In genomic region chr1:235325139-235325538, GRCh38 we compare ENCODE assay signal across 10 cellular contexts. TPM values are rescaled to one million over a fixed set of nuclear protein-coding genes. Genes with fewer than 3 reads are reported as not detected.
DNase-seq lines count a peak whose midpoint lies in the region; ATAC-seq, FAIRE-seq and TF ChIP-seq lines count a peak whose summit lies in the region.
"Had no signal": no experiment of that assay in that cellular context is flagged by ENCODE, and none has a peak within 500 bp of the region (broad histone marks: within the 10 kb centered on the region; RNA-seq: fewer than 3 reads in every experiment).

No MANE protein-coding gene starts in this region.

- DNase-seq in activated CD4-positive, alpha-beta T cell treated with anti-CD3 and anti-CD28 coated beads for 36 hours: no peak
- no peak for DNase-seq in activated CD4-positive, alpha-beta T cell treated with anti-CD3 and anti-CD28 coated beads, Interleukin-2, amount 50 U/mL, for 1 hour
- no peak for DNase-seq in fibroblast of the aortic adventitia (ENCODE audit: low read depth)
- no peak for DNase-seq in OCI-M2 (lab: John Stamatoyannopoulos, UW; ENCODE audit: unreplicated experiment)
- DNase-seq in GM12891 (ENCODE audit: insufficient read length, low spot score): no peak
- DNase-seq: anterior cingulate cortex, NCI-H1105 had no signal

- H3K4me1 ChIP-seq in skeletal muscle satellite cell (ENCODE audit: control insufficient read depth, insufficient read depth, low read length): peaks cover 21% of the 10 kb centered on the region

- no peak for ATAC-seq in activated CD4-positive, alpha-beta T cell treated with anti-CD3 and anti-CD28 coated beads for 36 hours
- no peak for ATAC-seq in GM18861 (IDR thresholded peaks at IDR 0.05; ENCODE audit: unreplicated experiment)

- no peak for TF ChIP-seq CTCF in SU-DHL-6 (IDR thresholded peaks at IDR 0.05; ENCODE audit: insufficient read depth, low read length, poor library complexity, severe bottlenecking)
- no peak for TF ChIP-seq CTCF in fibroblast of the aortic adventitia (IDR thresholded peaks at IDR 0.05; ENCODE audit: insufficient read depth, low read length)

- peaks cover 50% of the 10 kb centered on the region for H3K4me1 Mint-ChIP-seq in activated CD4-positive, alpha-beta T cell treated with anti-CD3 and anti-CD28 coated beads for 36 hours

- H3K9me2 ChIP-seq in SU-DHL-6 (replicated peaks; ENCODE audit: insufficient read depth, low read length): no peaks in the 10 kb centered on the region

- peaks cover 20% of the 10 kb centered on the region for H4K20me1 ChIP-seq in SU-DHL-6 (ENCODE audit: low read depth, low read length)

- H2AFZ ChIP-seq in SU-DHL-6 (ENCODE audit: low read depth, low read length, severe bottlenecking): no peak overlapping the region

- peaks cover 90% of the 10 kb centered on the region for H3K79me2 ChIP-seq in SU-DHL-6 (ENCODE audit: insufficient read depth, low read length)

- H3K27me3 ChIP-seq in SU-DHL-6 (ENCODE audit: low read length): no peaks in the 10 kb centered on the region
- H3K27me3 ChIP-seq in skeletal muscle satellite cell (ENCODE audit: control insufficient read depth, insufficient read depth, low read length): no peaks in the 10 kb centered on the region

- H3K36me3 ChIP-seq in SU-DHL-6 (ENCODE audit: low read length) (no peaks in the 10 kb centered on the region; the same call in 1 of the 2 replicates), skeletal muscle satellite cell (ENCODE audit: insufficient read depth, low read length) (peaks cover 12% of the 10 kb centered on the region)

- H3K4me2 ChIP-seq in SU-DHL-6 (ENCODE audit: low read depth, low read length, poor library complexity, severe bottlenecking) (peak overlapping the region; percentile 96), skeletal muscle satellite cell (ENCODE audit: low read length) (peak overlapping the region; percentile 97)

- no peaks in the 10 kb centered on the region for H3K27me3 Mint-ChIP-seq in activated CD4-positive, alpha-beta T cell treated with anti-CD3 and anti-CD28 coated beads for 36 hours

- intact Hi-C loops in activated CD4-positive, alpha-beta T cell treated with anti-CD3 and anti-CD28 coated beads for 36 hours (cut with DNase I, micrococcal nuclease): loop anchor here (1.0 to 5.0 kb wide), 5 partner anchors 8 to 957 kb away; partner anchors contain the start of genes ERO1B (in 1 of the 2) and LYST (in 1 of the 2)

- peak overlapping the region; percentile 78 for H3K27ac ChIP-seq in SU-DHL-6 (ENCODE audit: low read depth, low read length)

- H3K4me3 Mint-ChIP-seq in activated CD4-positive, alpha-beta T cell treated with anti-CD3 and anti-CD28 coated beads for 36 hours: peak overlapping the region; percentile 91

- no peaks in the 10 kb centered on the region for H3K9me3 Mint-ChIP-seq in activated CD4-positive, alpha-beta T cell treated with anti-CD3 and anti-CD28 coated beads for 36 hours (ENCODE audit: low read depth)

- CTCF ChIA-PET in activated CD4-positive, alpha-beta T cell treated with anti-CD3 and anti-CD28 coated beads for 36 hours (lab: Charles Lee): interaction anchor here (0.6 to 2.3 kb wide), 6 partner anchors 8 to 92 kb away, joined by 3 to 13 read pairs (median 4); no protein-coding TSS in a partner anchor

- peaks cover 40% of the 10 kb centered on the region for H3K36me3 Mint-ChIP-seq in activated CD4-positive, alpha-beta T cell treated with anti-CD3 and anti-CD28 coated beads for 36 hours (ENCODE audit: low read depth)

- POLR2A ChIA-PET in activated CD4-positive, alpha-beta T cell treated with anti-CD3 and anti-CD28 coated beads for 36 hours (lab: Charles Lee): interaction anchor here (0.8 to 1.3 kb wide), 2 partner anchors 10 to 24 kb away, joined by 4 to 6 read pairs; no protein-coding TSS in a partner anchor

- no peak for FAIRE-seq in GM12891 (lab: Jason Lieb, UNC)

- H3K9me3 ChIP-seq in SU-DHL-6 (ENCODE audit: insufficient read depth, low read length) (no peaks in the 10 kb centered on the region), skeletal muscle satellite cell (replicated peaks; ENCODE audit: low read length) (no peaks in the 10 kb centered on the region)

- H3K9ac ChIP-seq in SU-DHL-6 (ENCODE audit: low read length) (peak overlapping the region; percentile 95), skeletal muscle satellite cell (ENCODE audit: low read depth, low read length) (peak overlapping the region; percentile 93)

- peak overlapping the region; percentile 78 for H3K4me3 ChIP-seq in SU-DHL-6 (ENCODE audit: insufficient read depth, low read length, poor library complexity, severe bottlenecking)
- H3K4me3 ChIP-seq in fibroblast of the aortic adventitia (ENCODE audit: low read depth, low read length): peak overlapping the region; percentile 86
- H3K4me3 ChIP-seq in skeletal muscle satellite cell (ENCODE audit: low read length): peak overlapping the region; percentile 34

- peaks cover 30% of the 10 kb centered on the region for H3F3A ChIP-seq in SU-DHL-6 (ENCODE audit: insufficient read depth)

- peak overlapping the region; percentile 89 for H3K27ac Mint-ChIP-seq in activated CD4-positive, alpha-beta T cell treated with anti-CD3 and anti-CD28 coated beads for 36 hours

- TF ChIP-seq POLR2A in GM12891 (IDR thresholded peaks at IDR 0.05; ENCODE audit: low read depth, low read length): no peak

TF ChIP-seq in GM12891, 5 proteins besides CTCF, POLR2A, EP300 and RAD21:
- TF ChIP-seq POLR2AphosphoS5 (IDR thresholded peaks at IDR 0.05; ENCODE audit: low read depth, low read length): no peak
- no peak for TF ChIP-seq POU2F2 (IDR thresholded peaks at IDR 0.05; ENCODE audit: low read depth, low read length)

RNA-seq across cellular contexts. Expression of gene ARID4B, which starts 2.8 kb away (rescaled TPM):
- total RNA-seq in activated CD4-positive, alpha-beta T cell treated with anti-CD3 and anti-CD28 coated beads for 36 hours: 10 to 100 TPM; 38.6 to 42.9 TPM
- 36.7 and 58.4 TPM in 2 replicates for total RNA-seq in fibroblast of the aortic adventitia (ENCODE audit: low replicate concordance)
- 12.5 and 15.7 TPM in 2 replicates for total RNA-seq in skeletal muscle satellite cell (2012; rRNA removed)
- 17.9 TPM for polyA plus RNA-seq in GM12891 (2012; ENCODE audit: low read depth, missing spikeins)

RNA-seq across cellular contexts. Expression of gene GGPS1, which starts 3.2 kb away (rescaled TPM):
- total RNA-seq in activated CD4-positive, alpha-beta T cell treated with anti-CD3 and anti-CD28 coated beads for 36 hours: 10 to 100 TPM; 35.6 to 37.4 TPM
- total RNA-seq in fibroblast of the aortic adventitia (ENCODE audit: low replicate concordance): 27.7 and 41.8 TPM in 2 replicates
- 14.6 and 17.5 TPM in 2 replicates for total RNA-seq in skeletal muscle satellite cell (2012; rRNA removed)
- polyA plus RNA-seq in GM12891 (2012; ENCODE audit: low read depth, missing spikeins): 13.6 TPM

RNA-seq across cellular contexts. Expression of gene TBCE, which starts 42.1 kb away (rescaled TPM):
- 10 to 100 TPM; 22.3 to 26.1 TPM for total RNA-seq in activated CD4-positive, alpha-beta T cell treated with anti-CD3 and anti-CD28 coated beads for 36 hours
- total RNA-seq in fibroblast of the aortic adventitia (ENCODE audit: low replicate concordance): 25.5 and 30.5 TPM in 2 replicates
- total RNA-seq in skeletal muscle satellite cell (2012; rRNA removed): 18.8 and 26.0 TPM in 2 replicates
- polyA plus RNA-seq in GM12891 (2012; ENCODE audit: low read depth, missing spikeins): 20.0 TPM

Comparison
In these comparisons a context has a peak if more than half of its experiments do, and no peak if none do; other contexts are left out.
1. H3K4me3 ChIP-seq: peak in every context shown above with its lines; median percentile 86 in fibroblast of the aortic adventitia; 78 in SU-DHL-6; 34 in skeletal muscle satellite cell.